ENCODE assay signal across 8 cellular contexts in the genomic region with DNA sequence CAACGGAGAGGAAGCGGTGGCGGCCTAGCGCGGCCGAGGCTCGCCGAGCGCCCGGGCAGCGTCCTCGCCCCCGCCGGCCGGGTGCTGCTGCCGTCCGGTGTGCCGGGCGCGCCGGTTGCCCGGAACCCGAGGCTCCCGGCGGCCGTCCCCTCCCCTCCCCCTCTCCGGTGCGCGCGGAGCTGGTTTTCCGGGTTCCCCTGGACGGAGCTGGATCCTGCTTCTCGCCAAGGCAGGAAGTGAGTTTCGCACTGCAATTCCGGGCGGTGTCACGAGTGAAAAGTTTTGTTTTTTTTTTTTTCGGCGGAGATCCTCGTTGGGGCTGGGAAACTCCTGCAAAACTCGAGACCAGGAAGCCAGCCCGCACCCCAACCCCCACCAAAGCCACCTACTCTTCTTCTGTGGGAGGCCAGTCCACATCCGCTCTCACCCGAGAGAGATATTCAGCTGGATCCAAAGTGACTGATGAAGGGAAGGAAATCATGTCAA. TPM values are rescaled to one million over a fixed set of nuclear protein-coding genes. Genes with fewer than 3 reads are reported as not detected.
DNase-seq lines count a peak whose midpoint lies in the region; ATAC-seq lines count a peak whose summit lies in the region.

A gene with protein sequence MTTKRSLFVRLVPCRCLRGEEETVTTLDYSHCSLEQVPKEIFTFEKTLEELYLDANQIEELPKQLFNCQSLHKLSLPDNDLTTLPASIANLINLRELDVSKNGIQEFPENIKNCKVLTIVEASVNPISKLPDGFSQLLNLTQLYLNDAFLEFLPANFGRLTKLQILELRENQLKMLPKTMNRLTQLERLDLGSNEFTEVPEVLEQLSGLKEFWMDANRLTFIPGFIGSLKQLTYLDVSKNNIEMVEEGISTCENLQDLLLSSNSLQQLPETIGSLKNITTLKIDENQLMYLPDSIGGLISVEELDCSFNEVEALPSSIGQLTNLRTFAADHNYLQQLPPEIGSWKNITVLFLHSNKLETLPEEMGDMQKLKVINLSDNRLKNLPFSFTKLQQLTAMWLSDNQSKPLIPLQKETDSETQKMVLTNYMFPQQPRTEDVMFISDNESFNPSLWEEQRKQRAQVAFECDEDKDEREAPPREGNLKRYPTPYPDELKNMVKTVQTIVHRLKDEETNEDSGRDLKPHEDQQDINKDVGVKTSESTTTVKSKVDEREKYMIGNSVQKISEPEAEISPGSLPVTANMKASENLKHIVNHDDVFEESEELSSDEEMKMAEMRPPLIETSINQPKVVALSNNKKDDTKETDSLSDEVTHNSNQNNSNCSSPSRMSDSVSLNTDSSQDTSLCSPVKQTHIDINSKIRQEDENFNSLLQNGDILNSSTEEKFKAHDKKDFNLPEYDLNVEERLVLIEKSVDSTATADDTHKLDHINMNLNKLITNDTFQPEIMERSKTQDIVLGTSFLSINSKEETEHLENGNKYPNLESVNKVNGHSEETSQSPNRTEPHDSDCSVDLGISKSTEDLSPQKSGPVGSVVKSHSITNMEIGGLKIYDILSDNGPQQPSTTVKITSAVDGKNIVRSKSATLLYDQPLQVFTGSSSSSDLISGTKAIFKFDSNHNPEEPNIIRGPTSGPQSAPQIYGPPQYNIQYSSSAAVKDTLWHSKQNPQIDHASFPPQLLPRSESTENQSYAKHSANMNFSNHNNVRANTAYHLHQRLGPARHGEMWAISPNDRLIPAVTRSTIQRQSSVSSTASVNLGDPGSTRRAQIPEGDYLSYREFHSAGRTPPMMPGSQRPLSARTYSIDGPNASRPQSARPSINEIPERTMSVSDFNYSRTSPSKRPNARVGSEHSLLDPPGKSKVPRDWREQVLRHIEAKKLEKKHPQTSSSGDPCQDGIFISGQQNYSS (N-terminal part only) (plus strand): TSS at position 300 of the 486 bp plus-strand sequence. CDS start 66,144 bp downstream, outside the sequence.

- ATAC-seq in HG02981 (IDR thresholded peaks at IDR 0.05; ENCODE audit: unreplicated experiment), result peak; percentile 20

- DNase-seq in SHP77 (lab: John Stamatoyannopoulos, UW), result peak; percentile 41 to 52
- no peak for DNase-seq in SHP77 treated with DMSO at 0.1 percent for 48 hours (lab: John Stamatoyannopoulos, UW)
- peak; percentile 86 for DNase-seq in NCI-H69 (lab: John Stamatoyannopoulos, UW)
- peak; percentile 86 for DNase-seq in activated CD8-positive, alpha-beta memory T cell treated with anti-CD3 and anti-CD28 coated beads for 24 hours
- peak; percentile 62 for DNase-seq in effector CD4-positive, alpha-beta T cell
- DNase-seq in lung microvascular endothelial cell (ENCODE audit: low read depth in 2 of 2), result peak; percentile 95
- peak; percentile 33 to 55 (median 38) for DNase-seq in stimulated activated CD4-positive, alpha-beta T cell treated with anti-CD3 and anti-CD28 coated beads, TNF-alpha, amount 100 ng/mL, for 48 hours (ENCODE audit: low read depth in 3 of 3)

RNA-seq across cellular contexts. Expression of the gene that starts here (rescaled TPM):
- total RNA-seq in lung microvascular endothelial cell, result 43.8 and 55.2 TPM in 2 replicates
